Comparison of ENCODE assay signal across 9 cellular contexts in genomic region chr12:6724409-6724797, GRCh38. TPM values are rescaled to one million over a fixed set of nuclear protein-coding genes. Genes with fewer than 3 reads are reported as not detected.
DNase-seq lines count a peak whose midpoint lies in the region; ATAC-seq and TF ChIP-seq lines count a peak whose summit lies in the region.
"Had no signal": no experiment of that assay in that cellular context is flagged by ENCODE, and none has a peak within 500 bp of the region (broad histone marks: within the 10 kb centered on the region; RNA-seq: fewer than 3 reads in every experiment).

No MANE protein-coding gene starts in this region.

- peak; percentile 80 for DNase-seq in activated CD8-positive, alpha-beta memory T cell treated with anti-CD3 and anti-CD28 coated beads for 24 hours
- no peak for DNase-seq in activated CD8-positive, alpha-beta memory T cell treated with anti-CD3 and anti-CD28 coated beads, Interleukin-2, amount 50 U/mL, for 4 hours
- DNase-seq in PC-9: peak in 1 of 2 experiments; percentile 23
- DNase-seq in breast epithelium (ENCODE audit: low spot score in 2 of 2): no peak
- DNase-seq in left lung: peak in 1 of 2 donors; percentile 36
- peak; percentile 27 for DNase-seq in stomach

- H3K4me1 ChIP-seq in PC-9 (replicated peaks; ENCODE audit: insufficient read depth) (peaks cover 19% of the 10 kb centered on the region), breast epithelium (peaks cover 6 to 7% of the 10 kb centered on the region in 2 donors), left lung (peaks cover 7 to 20% of the 10 kb centered on the region in 2 donors), stomach (peaks cover 7 to 16% (median 14%) of the 10 kb centered on the region in 4 donors)

- 6 to 18% (median 11%) methylated on average over 10 of the region's 10 CpGs for WGBS in stomach, 5 donors

- H2AFZ ChIP-seq in PC-9: peak overlapping the region; percentile 83

- peaks cover 22% of the 10 kb centered on the region for H3K79me2 ChIP-seq in PC-9 (ENCODE audit: low read depth)

- H3K9me3 ChIP-seq in PC-9 (ENCODE audit: insufficient read depth, low read depth) (no peaks in the 10 kb centered on the region), breast epithelium (no peaks in the 10 kb centered on the region), left lung (no peaks in the 10 kb centered on the region), stomach (no peaks in the 10 kb centered on the region)

- peak overlapping the region; percentile 85 for H3K4me2 ChIP-seq in PC-9

- H3K36me3 ChIP-seq in PC-9 (ENCODE audit: low read depth): no peaks in the 10 kb centered on the region
- peaks cover 8% of the 10 kb centered on the region for H3K36me3 ChIP-seq in breast epithelium
- peaks cover 0 to 25% of the 10 kb centered on the region in 2 donors for H3K36me3 ChIP-seq in left lung
- H3K36me3 ChIP-seq in stomach: peaks cover 16 to 31% (median 20%) of the 10 kb centered on the region in 4 donors

- TF ChIP-seq CTCF in PC-9 (conservative IDR thresholded peaks at IDR 0.05) (no peak), breast epithelium (IDR thresholded peaks at IDR 0.05) (no peak), left lung (IDR thresholded peaks at IDR 0.05) (no peak), stomach (IDR thresholded peaks at IDR 0.05) (no peak)

- no peaks in the 10 kb centered on the region for H4K20me1 ChIP-seq in PC-9 (ENCODE audit: insufficient read depth)

- intact Hi-C loops in PC-9 (cut with micrococcal nuclease; ENCODE audit: unreplicated experiment) (loop anchor here (1.0 kb wide), 3 partner anchors 29 to 61 kb away; partner anchors contain the start of genes ING4, MLF2 and ZNF384), breast epithelium (cut with DNase I; ENCODE audit: low total_unique reads) (no loop called here), left lung (cut with DNase I) (no loop called here), stomach (cut with DNase I; ENCODE audit: low total_unique reads) (no loop called here)

- no peaks in the 10 kb centered on the region for H3K27me3 ChIP-seq in PC-9 (ENCODE audit: insufficient read depth, low read depth)
- H3K27me3 ChIP-seq in breast epithelium: no peaks in the 10 kb centered on the region
- H3K27me3 ChIP-seq in left lung: no peaks in the 10 kb centered on the region
- H3K27me3 ChIP-seq in stomach: no peaks in the 10 kb centered on the region

- no peak for TF ChIP-seq POLR2A in breast epithelium (IDR thresholded peaks at IDR 0.05)
- no peak for TF ChIP-seq POLR2A in stomach (IDR thresholded peaks at IDR 0.05)

- H3F3A ChIP-seq in PC-9 (ENCODE audit: insufficient read depth, low read depth): peaks cover 9% of the 10 kb centered on the region

- H3K27ac ChIP-seq in PC-9 (peak overlapping the region; percentile 60), breast epithelium (peak overlapping the region; percentile 88 to 91), left lung (peak overlapping the region; percentile 86 to 97), stomach (peak overlapping the region; percentile 83 to 92 (median 90))

- peak overlapping the region; percentile 77 for H3K4me3 ChIP-seq in PC-9
- peak overlapping the region; percentile 59 to 74 (median 72) for H3K4me3 ChIP-seq in breast epithelium
- peak overlapping the region; percentile 60 to 61 for H3K4me3 ChIP-seq in left lung
- H3K4me3 ChIP-seq in stomach: peak overlapping the region; percentile 59 to 65 (median 61)

- ATAC-seq in HG02973 (IDR thresholded peaks at IDR 0.05; ENCODE audit: unreplicated experiment) (peak; percentile 23), left lung (peak; percentile 27), HG02884 (IDR thresholded peaks at IDR 0.05; ENCODE audit: unreplicated experiment) (no peak)

- no peak for TF ChIP-seq EP300 in stomach (IDR thresholded peaks at IDR 0.05)

- no peaks in the 10 kb centered on the region for H3K9me2 ChIP-seq in PC-9 (ENCODE audit: insufficient read depth)

- POLR2A ChIA-PET in PC-9 (lab: Charles Lee; ENCODE audit: unreplicated experiment): interaction anchor here (0.7 to 1.7 kb wide), 7 partner anchors 35 to 213 kb away, joined by 3 to 41 read pairs (median 5); partner anchors contain the start of genes CD4, PTMS, SPSB2 and ZNF384

- CTCF ChIA-PET in PC-9 (lab: Charles Lee): interaction anchor here (0.6 to 2.4 kb wide), 3 partner anchors 28 to 184 kb away, joined by 4 to 18 read pairs (median 15); partner anchors contain the start of genes MLF2 and ZNF384

- BruUV-seq in PC-9 (replicated peaks; lab: Mats Ljungman, UMichigan): TSS peak; percentile 75

RNA-seq across cellular contexts. Expression of gene COPS7A, which starts 0.6 kb away (rescaled TPM):
- total RNA-seq in PC-9 (2021) (88.7 and 116 TPM in 2 replicates), breast epithelium (10 to 100 TPM; 52.1 to 72.2 (median 59.9) TPM), left lung (10 to 100 TPM; 66.0 to 67.5 TPM), stomach (10 to 100 TPM in 4 of 5 donors, 1 to 10 TPM in 1; 5.8 to 50.0 (median 25.7) TPM)
- polyA plus RNA-seq in stomach: 10 to 100 TPM; 45.2 to 54.2 (median 51.6) TPM

RNA-seq across cellular contexts. Expression of gene PIANP, which starts 23.8 kb away (rescaled TPM):
- total RNA-seq in PC-9 (2021): not detected in 2 replicates
- under 1 TPM in 2 of 3 donors, not detected in 1; 0.29 to 0.33 TPM for total RNA-seq in breast epithelium
- under 1 TPM; 0.18 to 0.44 TPM for total RNA-seq in left lung
- total RNA-seq in stomach: under 1 TPM in 2 of 5 donors, not detected in 3; 0.14 to 0.37 TPM
- polyA plus RNA-seq in stomach: 1 to 10 TPM in 2 of 3 donors, under 1 TPM in 1; 0.50 to 1.7 (median 1.5) TPM
- total RNA-seq: glomerular endothelial cell had no signal

RNA-seq across cellular contexts. Expression of gene MLF2, which starts 28.5 kb away (rescaled TPM):
- 349 and 379 TPM in 2 replicates for total RNA-seq in PC-9 (2021)
- 100 to 1,000 TPM; 130 to 168 (median 159) TPM for total RNA-seq in breast epithelium
- total RNA-seq in left lung: 100 to 1,000 TPM; 142 to 148 TPM
- total RNA-seq in stomach: 100 to 1,000 TPM in 4 of 5 donors, 1 to 10 TPM in 1; 9.3 to 296 (median 128) TPM
- 100 to 1,000 TPM; 168 to 183 (median 180) TPM for polyA plus RNA-seq in stomach

RNA-seq across cellular contexts. Expression of gene ZNF384, which starts 35.2 kb away (rescaled TPM):
- total RNA-seq in PC-9 (2021): 74.3 and 106 TPM in 2 replicates
- 10 to 100 TPM; 34.4 to 57.0 (median 49.5) TPM for total RNA-seq in breast epithelium
- total RNA-seq in left lung: 10 to 100 TPM; 39.3 to 55.0 TPM
- 100 to 1,000 TPM in 1 of 5 donors, 10 to 100 TPM in 4; 16.5 to 207 (median 35.6) TPM for total RNA-seq in stomach
- 10 to 100 TPM; 16.7 to 21.8 (median 20.2) TPM for polyA plus RNA-seq in stomach

RNA-seq across cellular contexts. Expression of gene PTMS, which starts 41.8 kb away (rescaled TPM):
- total RNA-seq in PC-9 (2021) (633 and 910 TPM in 2 replicates), breast epithelium (100 to 1,000 TPM in 1 of 3 donors, 10 to 100 TPM in 2; 70.9 to 101 (median 85.8) TPM), left lung (100 to 1,000 TPM; 276 to 322 TPM), stomach (100 to 1,000 TPM in 1 of 5 donors, 10 to 100 TPM in 4; 22.8 to 261 (median 78.2) TPM)
- polyA plus RNA-seq in stomach: 100 to 1,000 TPM; 228 to 363 (median 307) TPM

Comparison
In these comparisons a context has a peak if more than half of its experiments do, and no peak if none do; other contexts are left out.
1. DNase-seq: peak in activated CD8-positive, alpha-beta memory T cell treated with anti-CD3 and anti-CD28 coated beads for 24 hours (single experiment) and stomach (single experiment); none in activated CD8-positive, alpha-beta memory T cell treated with anti-CD3 and anti-CD28 coated beads, Interleukin-2, amount 50 U/mL, for 4 hours (single experiment) and breast epithelium (0 of 2).
2. Peak in every context shown above with its lines, with median percentiles within 50 percentile points of each other: H3K27ac ChIP-seq and H3K4me3 ChIP-seq.